ENCODE assay signal across 1 cellular context in genomic region chr1:194935864-194936263, GRCh38.
TF ChIP-seq lines count a peak whose summit lies in the region.

No MANE protein-coding gene starts in this region.

TF ChIP-seq in GM23338, 12 proteins besides CTCF, POLR2A, EP300 and RAD21 (continued from another document):
- TF ChIP-seq ZNF462 (CRISPR knock-in tag; IDR thresholded peaks at IDR 0.05) (no peak), CREB1 (CRISPR knock-in tag; IDR thresholded peaks at IDR 0.05; ENCODE audit: low read depth) (no peak)
